In the genomic region with DNA sequence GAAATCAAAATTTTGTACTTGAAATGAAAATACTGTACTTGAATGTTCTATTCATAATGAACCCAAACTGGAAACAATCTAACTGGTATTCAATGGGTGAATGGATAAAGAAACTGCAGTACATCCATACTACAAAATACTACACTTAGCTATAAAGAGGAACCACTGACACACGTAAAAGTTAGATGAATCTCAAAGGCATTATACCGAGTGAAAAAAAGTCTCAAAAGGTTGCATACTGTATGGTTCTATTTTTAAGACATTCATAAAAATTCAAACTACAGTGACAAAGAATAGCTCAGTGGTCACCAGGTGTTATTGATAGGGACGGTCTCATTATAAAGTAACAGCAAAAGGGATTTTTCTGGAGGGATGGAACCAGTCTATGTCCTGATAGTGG, we compare ENCODE assay signal across 32 cellular contexts. TPM values are rescaled to one million over a fixed set of nuclear protein-coding genes. Genes with fewer than 3 reads are reported as not detected.
"Had no signal": no experiment of that assay in that cellular context is flagged by ENCODE, and none has a peak within 500 bp of the region (broad histone marks: within the 10 kb centered on the region; RNA-seq: fewer than 3 reads in every experiment).

No MANE protein-coding gene starts in this region.

- H3K36me3 ChIP-seq: adrenal gland, colonic mucosa, esophagus squamous epithelium, gastroesophageal sphincter, heart right ventricle, WERI-Rb-1 had no signal

- H3K9me3 Mint-ChIP-seq: activated B cell treated with CpG ODN at 0.5 μM for 24 hours; activated CD8-positive, alpha-beta T cell treated with anti-CD3 and anti-CD28 coated beads for 36 hours; activated naive CD4-positive, alpha-beta T cell treated with anti-CD3 and anti-CD28 coated beads for 36 hours; activated naive CD4-positive, alpha-beta T cell treated with anti-CD3 and anti-CD28 coated beads, Interleukin-2, amount 50 U/mL, for 24 hours; activated naive CD8-positive, alpha-beta T cell treated with anti-CD3 and anti-CD28 coated beads for 36 hours; activated naive CD8-positive, alpha-beta T cell treated with anti-CD3 and anti-CD28 coated beads, Interleukin-2, amount 50 U/mL, for 24 hours; activated T-helper 1 cell treated with anti-CD3 and anti-CD28 coated beads, Interleukin-12 subunit alpha, Interleukin-12 subunit beta, Interleukin-2, Interleukin-4 antibody, amounts not matched to agents 30 ng/mL and 10 ng/mL and 1 ng/mL, durations not matched to agents 14 hours and 24 hours and 36 hours; activated T-helper 2 cell treated with anti-CD3 and anti-CD28 coated beads, Interferon-gamma antibody, Interleukin-2, Interleukin-4, amounts not matched to agents 10 μg/mL and 5 μg/mL and 100 μg/mL, durations not matched to agents 14 hours and 24 hours and 36 hours; T-helper 2 cell treated with Interferon-gamma antibody and Interleukin-4, amounts not matched to agents 5 μg/mL and 100 μg/mL, for 36 hours had no signal

- H3K27me3 Mint-ChIP-seq: activated B cell treated with CpG ODN at 0.5 μM for 24 hours; activated CD8-positive, alpha-beta T cell treated with anti-CD3 and anti-CD28 coated beads for 36 hours; activated naive CD4-positive, alpha-beta T cell treated with anti-CD3 and anti-CD28 coated beads, Interleukin-2, amount 50 U/mL, for 24 hours; activated naive CD8-positive, alpha-beta T cell treated with anti-CD3 and anti-CD28 coated beads for 36 hours; activated naive CD8-positive, alpha-beta T cell treated with anti-CD3 and anti-CD28 coated beads, Interleukin-2, amount 50 U/mL, for 24 hours; T-helper 17 cell had no signal

- H3K27me3 ChIP-seq: adrenal gland, body of pancreas, colonic mucosa, esophagus squamous epithelium, gastroesophageal sphincter, heart right ventricle had no signal

- H3K4me1 Mint-ChIP-seq: activated naive CD4-positive, alpha-beta T cell treated with anti-CD3 and anti-CD28 coated beads, Interleukin-2, amount 50 U/mL, for 24 hours; T-helper 17 cell had no signal

- H3K4me3 ChIP-seq: adrenal gland, body of pancreas, colonic mucosa, esophagus squamous epithelium, gastroesophageal sphincter, heart right ventricle had no signal

- H3K27ac ChIP-seq: adrenal gland, body of pancreas, colonic mucosa, epithelial cell of prostate, esophagus squamous epithelium, gastroesophageal sphincter, heart right ventricle, WERI-Rb-1 had no signal

- H3K4me3 Mint-ChIP-seq: activated B cell treated with CpG ODN at 0.5 μM for 24 hours; activated CD8-positive, alpha-beta T cell treated with anti-CD3 and anti-CD28 coated beads for 36 hours; activated naive CD4-positive, alpha-beta T cell treated with anti-CD3 and anti-CD28 coated beads for 36 hours; activated naive CD4-positive, alpha-beta T cell treated with anti-CD3 and anti-CD28 coated beads, Interleukin-2, amount 50 U/mL, for 24 hours; activated naive CD8-positive, alpha-beta T cell treated with anti-CD3 and anti-CD28 coated beads for 36 hours; activated naive CD8-positive, alpha-beta T cell treated with anti-CD3 and anti-CD28 coated beads, Interleukin-2, amount 50 U/mL, for 24 hours; activated T-helper 1 cell treated with anti-CD3 and anti-CD28 coated beads, Interleukin-12 subunit alpha, Interleukin-12 subunit beta, Interleukin-2, Interleukin-4 antibody, amounts not matched to agents 30 ng/mL and 10 ng/mL and 1 ng/mL, durations not matched to agents 14 hours and 24 hours and 36 hours; T-helper 17 cell; T-helper 2 cell treated with Interferon-gamma antibody and Interleukin-4, amounts not matched to agents 5 μg/mL and 100 μg/mL, for 36 hours had no signal

- ATAC-seq: activated CD4-positive, CD25-positive, alpha-beta regulatory T cell treated with anti-CD3 and anti-CD28 coated beads, Interleukin-2, amount 50 U/mL, for 24 hours; activated CD8-positive, alpha-beta T cell treated with anti-CD3 and anti-CD28 coated beads for 36 hours; activated naive CD8-positive, alpha-beta T cell treated with anti-CD3 and anti-CD28 coated beads, Interleukin-2, amount 50 U/mL, for 24 hours; body of pancreas; gastroesophageal sphincter; heart right ventricle; T-helper 17 cell had no signal

- H3K9me3 ChIP-seq: adrenal gland, body of pancreas, colonic mucosa, esophagus squamous epithelium, gastroesophageal sphincter, heart right ventricle had no signal

- H3K36me3 Mint-ChIP-seq: activated naive CD4-positive, alpha-beta T cell treated with anti-CD3 and anti-CD28 coated beads, Interleukin-2, amount 50 U/mL, for 24 hours; activated naive CD8-positive, alpha-beta T cell treated with anti-CD3 and anti-CD28 coated beads for 36 hours had no signal

- H3K27ac Mint-ChIP-seq: activated B cell treated with CpG ODN at 0.5 μM for 24 hours; activated CD8-positive, alpha-beta T cell treated with anti-CD3 and anti-CD28 coated beads for 36 hours; activated naive CD4-positive, alpha-beta T cell treated with anti-CD3 and anti-CD28 coated beads for 36 hours; activated naive CD4-positive, alpha-beta T cell treated with anti-CD3 and anti-CD28 coated beads, Interleukin-2, amount 50 U/mL, for 24 hours; activated naive CD8-positive, alpha-beta T cell treated with anti-CD3 and anti-CD28 coated beads for 36 hours; activated naive CD8-positive, alpha-beta T cell treated with anti-CD3 and anti-CD28 coated beads, Interleukin-2, amount 50 U/mL, for 24 hours; activated T-helper 1 cell treated with anti-CD3 and anti-CD28 coated beads, Interleukin-12 subunit alpha, Interleukin-12 subunit beta, Interleukin-2, Interleukin-4 antibody, amounts not matched to agents 30 ng/mL and 10 ng/mL and 1 ng/mL, durations not matched to agents 14 hours and 24 hours and 36 hours; activated T-helper 2 cell treated with anti-CD3 and anti-CD28 coated beads, Interferon-gamma antibody, Interleukin-2, Interleukin-4, amounts not matched to agents 10 μg/mL and 5 μg/mL and 100 μg/mL, durations not matched to agents 14 hours and 24 hours and 36 hours; T-helper 17 cell; T-helper 2 cell treated with Interferon-gamma antibody and Interleukin-4, amounts not matched to agents 5 μg/mL and 100 μg/mL, for 36 hours had no signal

- H3K4me1 ChIP-seq: colonic mucosa had no signal

- DNase-seq: activated B cell treated with CpG ODN at 0.5 μM for 24 hours; activated CD4-positive, alpha-beta T cell treated with anti-CD3 and anti-CD28 coated beads for 48 hours; activated CD4-positive, alpha-beta T cell treated with anti-CD3 and anti-CD28 coated beads, Interleukin-2, amount 50 U/mL, for 1 hour; activated CD4-positive, alpha-beta T cell treated with anti-CD3 and anti-CD28 coated beads, Interleukin-2, amount 50 U/mL, for 48 hours; activated CD8-positive, alpha-beta memory T cell treated with anti-CD3 and anti-CD28 coated beads for 24 hours; activated CD8-positive, alpha-beta T cell treated with anti-CD3 and anti-CD28 coated beads for 36 hours; activated effector memory CD4-positive, alpha-beta T cell treated with anti-CD3 and anti-CD28 coated beads, Interleukin-2, amount 50 U/mL, for 16 hours; activated naive CD4-positive, alpha-beta T cell treated with anti-CD3 and anti-CD28 coated beads for 36 hours; activated naive CD8-positive, alpha-beta T cell treated with anti-CD3 and anti-CD28 coated beads for 36 hours; activated naive CD8-positive, alpha-beta T cell treated with anti-CD3 and anti-CD28 coated beads, Interleukin-2, amount 50 U/mL, for 24 hours; activated T-cell treated with anti-CD3 and anti-CD28 coated beads, Interleukin-2, amount 50 U/mL, for 48 hours; adrenal gland; amygdala; aorta; body of pancreas; caudate nucleus; cerebellar nuclear complex; colonic mucosa; effector CD8-positive, alpha-beta T cell; esophagus squamous epithelium; foreskin melanocyte; heart right ventricle; T-helper 17 cell; T1000; WERI-Rb-1 had no signal

RNA-seq across cellular contexts. Expression of a gene that starts 41.1 kb away (rescaled TPM):
- total RNA-seq: activated naive CD4-positive, alpha-beta T cell treated with anti-CD3 and anti-CD28 coated beads for 36 hours; activated T-helper 1 cell treated with anti-CD3 and anti-CD28 coated beads, Interleukin-12 subunit alpha, Interleukin-12 subunit beta, Interleukin-2, Interleukin-4 antibody, amounts not matched to agents 30 ng/mL and 10 ng/mL and 1 ng/mL, durations not matched to agents 14 hours and 24 hours and 36 hours had no signal
